In genomic region chr2:40540026-40540425, GRCh38 we compare ENCODE assay signal across 24 cellular contexts.
"Had no signal": no experiment of that assay in that cellular context is flagged by ENCODE, and none has a peak within 500 bp of the region (broad histone marks: within the 10 kb centered on the region; RNA-seq: fewer than 3 reads in every experiment).

No MANE protein-coding gene starts in this region.

- ATAC-seq: activated CD4-positive, alpha-beta T cell treated with anti-CD3 and anti-CD28 coated beads for 36 hours; activated CD8-positive, alpha-beta memory T cell treated with anti-CD3 and anti-CD28 coated beads, Interleukin-2, amount 10 ng/mL, durations not matched to agents 7 days and 5 days; left lobe of liver; WTC11 had no signal

- H3K27me3 ChIP-seq: cardiac muscle cell, thyroid gland had no signal

- H3K4me3 Mint-ChIP-seq: activated CD4-positive, alpha-beta memory T cell treated with anti-CD3 and anti-CD28 coated beads for 36 hours; activated CD4-positive, alpha-beta T cell treated with anti-CD3 and anti-CD28 coated beads for 36 hours; activated CD8-positive, alpha-beta memory T cell treated with anti-CD3 and anti-CD28 coated beads, Interleukin-2, amount 10 ng/mL, durations not matched to agents 7 days and 5 days; activated naive CD8-positive, alpha-beta T cell; endodermal cell; WTC11 had no signal

- H3K27ac Mint-ChIP-seq: activated CD4-positive, alpha-beta memory T cell treated with anti-CD3 and anti-CD28 coated beads for 36 hours; activated CD4-positive, alpha-beta T cell treated with anti-CD3 and anti-CD28 coated beads for 36 hours; activated CD8-positive, alpha-beta memory T cell treated with anti-CD3 and anti-CD28 coated beads, Interleukin-2, amount 10 ng/mL, durations not matched to agents 7 days and 5 days; activated naive CD8-positive, alpha-beta T cell; endodermal cell; progenitor cell of endocrine pancreas; WTC11 had no signal

- H3K9me3 ChIP-seq: thyroid gland had no signal

- H3K27ac ChIP-seq: cardiac muscle cell, epithelial cell of prostate, thyroid gland had no signal

- H3K4me1 ChIP-seq: thyroid gland had no signal

- H3K4me1 Mint-ChIP-seq: activated CD4-positive, alpha-beta T cell treated with anti-CD3 and anti-CD28 coated beads for 36 hours; activated CD8-positive, alpha-beta memory T cell treated with anti-CD3 and anti-CD28 coated beads, Interleukin-2, amount 10 ng/mL, durations not matched to agents 7 days and 5 days had no signal

- H3K36me3 ChIP-seq: cardiac muscle cell, thyroid gland had no signal

- H3K36me3 Mint-ChIP-seq: activated CD4-positive, alpha-beta memory T cell treated with anti-CD3 and anti-CD28 coated beads for 36 hours; activated CD8-positive, alpha-beta memory T cell treated with anti-CD3 and anti-CD28 coated beads, Interleukin-2, amount 10 ng/mL, durations not matched to agents 7 days and 5 days; activated naive CD8-positive, alpha-beta T cell; WTC11 had no signal

- H3K4me3 ChIP-seq: cardiac muscle cell, thyroid gland had no signal

- H3K9me3 Mint-ChIP-seq: endodermal cell, WTC11 had no signal

- FAIRE-seq: keratinocyte, urothelium cell line had no signal

- DNase-seq: activated CD4-positive, alpha-beta memory T cell treated with anti-CD3 and anti-CD28 coated beads for 36 hours; activated CD4-positive, alpha-beta T cell treated with anti-CD3 and anti-CD28 coated beads for 36 hours; activated CD8-positive, alpha-beta memory T cell treated with anti-CD3 and anti-CD28 coated beads, Interleukin-2, amount 10 ng/mL, durations not matched to agents 7 days and 5 days; amygdala; dermis blood vessel endothelial cell; endodermal cell; foreskin fibroblast; glutamatergic neuron; hippocampal formation; mammary epithelial cell; occipital lobe; stimulated activated CD4-positive, alpha-beta T cell treated with anti-CD3 and anti-CD28 coated beads, Interleukin-12 subunit alpha, Interleukin-12 subunit beta, amount 100 ng/mL, for 4 hours; stimulated activated CD4-positive, alpha-beta T cell treated with anti-CD3 and anti-CD28 coated beads, Interleukin-1b, Interleukin-23, amount 100 ng/mL, for 48 hours; stimulated activated CD8-positive, alpha-beta memory T cell treated with anti-CD3 and anti-CD28 coated beads, Interleukin-4, amount 100 ng/mL, for 48 hours; stimulated activated naive CD4-positive, alpha-beta T cell; thyroid gland had no signal

- H3K27me3 Mint-ChIP-seq: activated CD4-positive, alpha-beta memory T cell treated with anti-CD3 and anti-CD28 coated beads for 36 hours; activated CD4-positive, alpha-beta T cell treated with anti-CD3 and anti-CD28 coated beads for 36 hours; activated CD8-positive, alpha-beta memory T cell treated with anti-CD3 and anti-CD28 coated beads, Interleukin-2, amount 10 ng/mL, durations not matched to agents 7 days and 5 days; activated naive CD8-positive, alpha-beta T cell had no signal
